In the genomic region with DNA sequence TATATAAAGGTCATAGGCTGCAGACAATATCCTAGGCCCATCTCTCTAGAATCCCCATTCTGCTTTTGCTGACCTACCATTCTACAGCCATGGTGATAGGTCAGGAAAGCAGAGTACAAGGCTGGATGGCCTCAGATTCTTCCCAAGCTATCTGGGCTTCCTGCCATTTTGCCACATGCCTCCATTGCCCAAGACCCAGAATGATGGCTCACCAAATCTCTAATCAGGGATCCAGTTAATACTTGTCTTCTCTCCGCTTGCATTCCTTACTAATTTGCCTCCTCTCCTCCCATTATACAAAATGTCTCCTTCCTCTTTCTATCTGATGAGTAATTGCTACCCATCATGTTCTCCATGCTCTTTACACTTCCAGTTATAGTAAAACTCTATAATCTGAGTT, we compare ENCODE assay signal across 18 cellular contexts. TPM values are rescaled to one million over a fixed set of nuclear protein-coding genes. Genes with fewer than 3 reads are reported as not detected.
"Had no signal": no experiment of that assay in that cellular context is flagged by ENCODE, and none has a peak within 500 bp of the region (broad histone marks: within the 10 kb centered on the region; RNA-seq: fewer than 3 reads in every experiment).

No MANE protein-coding gene starts in this region.

- H3K27me3 ChIP-seq: cardiac muscle cell, gastroesophageal sphincter, left lung, tibial artery, uterus had no signal

- H3K9me3 ChIP-seq: gastroesophageal sphincter, left lung, tibial artery, uterus had no signal

- ATAC-seq: esophagus mucosa; gastroesophageal sphincter; left lung; natural killer cell treated with Interleukin-12 subunit alpha and Interleukin-12 subunit beta and Interleukin-15 and Interleukin-18, amount 100 ng/mL, for 72 hours; stimulated activated naive B cell treated with anti-CD40 and anti-IgM and Interleukin-4, amounts not matched to agents 10 μg/mL and 1 μg/mL and 100 μg/mL, for 72 hours; T-helper 17 cell; WTC11 had no signal

- H3K36me3 ChIP-seq: cardiac muscle cell, gastroesophageal sphincter, left lung, tibial artery, uterus had no signal

- DNase-seq: activated CD4-positive, alpha-beta memory T cell treated with anti-CD3 and anti-CD28 coated beads, Interleukin-2, amount 10 ng/mL, durations not matched to agents 7 days and 5 days; activated CD4-positive, alpha-beta T cell treated with anti-CD3 and anti-CD28 coated beads for 4 hours; activated naive CD4-positive, alpha-beta T cell treated with anti-CD3 and anti-CD28 coated beads, Interleukin-2, amount 10 ng/mL, durations not matched to agents 7 days and 5 days; activated T-cell treated with anti-CD3 and anti-CD28 coated beads, Interleukin-2, amount 50 U/mL, for 24 hours; dorsolateral prefrontal cortex; endodermal cell; left lung; occipital lobe; stimulated activated CD4-positive, alpha-beta T cell treated with anti-CD3 and anti-CD28 coated beads, Interleukin-2, amount 100 ng/mL, for 48 hours; stimulated activated naive B cell treated with anti-CD40 and anti-IgM and Interleukin-4, amounts not matched to agents 10 μg/mL and 1 μg/mL and 100 μg/mL, for 72 hours; T-helper 17 cell; tibial artery; uterus had no signal

- H3K4me3 ChIP-seq: cardiac muscle cell, dorsolateral prefrontal cortex, gastroesophageal sphincter, left lung, tibial artery, uterus had no signal

- H3K27ac ChIP-seq: cardiac muscle cell, dorsolateral prefrontal cortex, gastroesophageal sphincter, left lung, tibial artery, uterus had no signal

- H3K4me1 ChIP-seq: gastroesophageal sphincter, left lung, tibial artery, uterus had no signal

RNA-seq across cellular contexts. Expression of gene FST, which starts 57.3 kb away (rescaled TPM):
- total RNA-seq: activated CD4-positive, alpha-beta memory T cell treated with anti-CD3 and anti-CD28 coated beads, Interleukin-2, amount 10 ng/mL, durations not matched to agents 7 days and 5 days; natural killer cell treated with Interleukin-12 subunit alpha and Interleukin-12 subunit beta and Interleukin-15 and Interleukin-18, amount 100 ng/mL, for 72 hours had no signal
